ENCODE assay signal across 9 cellular contexts in genomic region chr11:22666700-22667439, GRCh38. TPM values are rescaled to one million over a fixed set of nuclear protein-coding genes. Genes with fewer than 3 reads are reported as not detected.
A peak's percentile ranks its signal among the peaks of the same experiment; 100 is the strongest.
DNase-seq lines count a peak whose midpoint lies in the region; ATAC-seq and FAIRE-seq lines count a peak whose summit lies in the region.
"Had no signal": no experiment of that assay in that cellular context is flagged by ENCODE, and none has a peak within 500 bp of the region (broad histone marks: within the 10 kb centered on the region; RNA-seq: fewer than 3 reads in every experiment).

No MANE protein-coding gene starts in this region.

- intact Hi-C loops in activated CD4-positive, alpha-beta T cell treated with anti-CD3 and anti-CD28 coated beads for 36 hours (cut with DNase I, micrococcal nuclease) = loop anchor here in 1 of 2 experiments (10.0 kb wide), 1 partner anchor 332 kb away; the partner anchor contains the start of gene SLC17A6

- no peak for FAIRE-seq in frontal cortex (lab: Jason Lieb, UNC)
- FAIRE-seq: G401.6 had no signal

- DNase-seq in activated CD4-positive, alpha-beta T cell treated with anti-CD3 and anti-CD28 coated beads for 36 hours = peak; percentile 52
- DNase-seq in activated CD4-positive, alpha-beta T cell treated with anti-CD3 and anti-CD28 coated beads, Interleukin-2, amount 50 U/mL, for 4 hours = no peak
- DNase-seq in activated CD8-positive, alpha-beta memory T cell treated with anti-CD3 and anti-CD28 coated beads for 24 hours = peak; percentile 67
- DNase-seq in frontal cortex (ENCODE audit: low spot score in 2 of 2) (peak; percentile 34 to 41), occipital lobe (lab: John Stamatoyannopoulos, UW) (peak; percentile 43), mesenteric fat pad (ENCODE audit: low spot score) (no peak)

- peak overlapping the region; percentile 29 for H3K27ac Mint-ChIP-seq in activated CD4-positive, alpha-beta T cell treated with anti-CD3 and anti-CD28 coated beads for 36 hours

- peak overlapping the region; percentile 66 for H3K4me3 Mint-ChIP-seq in activated CD4-positive, alpha-beta T cell treated with anti-CD3 and anti-CD28 coated beads for 36 hours

- peaks cover 21% of the 10 kb centered on the region for H3K4me1 Mint-ChIP-seq in activated CD4-positive, alpha-beta T cell treated with anti-CD3 and anti-CD28 coated beads for 36 hours

- ATAC-seq in activated CD4-positive, alpha-beta T cell treated with anti-CD3 and anti-CD28 coated beads for 36 hours = peak; percentile 79
- ATAC-seq in HG03039 (IDR thresholded peaks at IDR 0.05; ENCODE audit: unreplicated experiment) = peak; percentile 52
- no peak for ATAC-seq in GM18520 (IDR thresholded peaks at IDR 0.05; ENCODE audit: unreplicated experiment)

- POLR2A ChIA-PET in activated CD4-positive, alpha-beta T cell treated with anti-CD3 and anti-CD28 coated beads for 36 hours (lab: Charles Lee) = no interaction called here

- no peaks in the 10 kb centered on the region for H3K9me3 Mint-ChIP-seq in activated CD4-positive, alpha-beta T cell treated with anti-CD3 and anti-CD28 coated beads for 36 hours (ENCODE audit: low read depth)

- CTCF ChIA-PET in activated CD4-positive, alpha-beta T cell treated with anti-CD3 and anti-CD28 coated beads for 36 hours (lab: Charles Lee) = interaction anchor here (0.7 to 1.6 kb wide), 3 partner anchors 10 to 121 kb away, joined by 3 to 4 read pairs (median 4); no protein-coding TSS in a partner anchor

- H3K36me3 Mint-ChIP-seq in activated CD4-positive, alpha-beta T cell treated with anti-CD3 and anti-CD28 coated beads for 36 hours (ENCODE audit: low read depth) = no peaks in the 10 kb centered on the region

- H3K27me3 Mint-ChIP-seq in activated CD4-positive, alpha-beta T cell treated with anti-CD3 and anti-CD28 coated beads for 36 hours = peaks cover 42% of the 10 kb centered on the region

RNA-seq across cellular contexts. Expression of gene GAS2, which starts 0.5 kb away (rescaled TPM):
- 1 to 10 TPM; 1.3 to 1.4 TPM for total RNA-seq in activated CD4-positive, alpha-beta T cell treated with anti-CD3 and anti-CD28 coated beads for 36 hours
- total RNA-seq in frontal cortex (8.6 TPM), occipital lobe (13.4 TPM), mesenteric fat pad (0.71 TPM)

RNA-seq across cellular contexts. Expression of gene FANCF, which starts 41.2 kb away (rescaled TPM):
- 10 to 100 TPM; 10.3 to 13.7 TPM for total RNA-seq in activated CD4-positive, alpha-beta T cell treated with anti-CD3 and anti-CD28 coated beads for 36 hours
- total RNA-seq in frontal cortex = 35.1 TPM
- 40.9 TPM for total RNA-seq in occipital lobe
- 4.6 TPM for total RNA-seq in mesenteric fat pad

Comparison
In these comparisons a context has a peak if more than half of its experiments do, and no peak if none do; other contexts are left out.
1. DNase-seq: peak in activated CD4-positive, alpha-beta T cell treated with anti-CD3 and anti-CD28 coated beads for 36 hours (single experiment), activated CD8-positive, alpha-beta memory T cell treated with anti-CD3 and anti-CD28 coated beads for 24 hours (single experiment), frontal cortex (2 of 2) and occipital lobe (single experiment); none in activated CD4-positive, alpha-beta T cell treated with anti-CD3 and anti-CD28 coated beads, Interleukin-2, amount 50 U/mL, for 4 hours (0 of 2) and mesenteric fat pad (single experiment).